Comparison of ENCODE assay signal across 8 cellular contexts in genomic region chr11:64776875-64777274, GRCh38. TPM values are rescaled to one million over a fixed set of nuclear protein-coding genes. Genes with fewer than 3 reads are reported as not detected.
DNase-seq lines count a peak whose midpoint lies in the region; ATAC-seq, FAIRE-seq and TF ChIP-seq lines count a peak whose summit lies in the region.

No MANE protein-coding gene starts in this region.

- H4K91ac ChIP-seq in H1 (replicated peaks; ENCODE audit: insufficient read length, low read length): no peak overlapping the region

- no peak overlapping the region for H4K5ac ChIP-seq in H1 (ENCODE audit: insufficient read length, low read depth, low read length)

- no peak overlapping the region for H2AK5ac ChIP-seq in H1 (ENCODE audit: low read depth, low read length)

- H3K4me3 Mint-ChIP-seq in neural crest cell: peak overlapping the region; percentile 98

- POLR2A ChIA-PET in H1 (lab: Charles Lee; ENCODE audit: partially characterized antibody): interaction anchor here (0.5 to 29.2 kb wide), 12 partner anchors 11 to 535 kb away, joined by 3 to 1087 read pairs (median 4); partner anchors contain the start of genes EHD1, PYGM and RASGRP2

- H2AFZ ChIP-seq in MM.1S (ENCODE audit: low read length) (no peak overlapping the region), H1 (ENCODE audit: low read length) (no peak overlapping the region)

- no peaks in the 10 kb centered on the region for H3K9me2 ChIP-seq in MM.1S (replicated peaks; ENCODE audit: insufficient read depth, low read length)

- no peak for TF ChIP-seq CTCF in MM.1S (IDR thresholded peaks at IDR 0.05; ENCODE audit: low read length)
- no peak for TF ChIP-seq CTCF in H1 (IDR thresholded peaks at IDR 0.05; ENCODE audit: control extremely low read depth in 1 of 3, insufficient read depth in 1 of 3, low read depth in 1 of 3, low read length in 3 of 3)
- TF ChIP-seq CTCF in neural crest cell (conservative IDR thresholded peaks at IDR 0.05): no peak

- H2BK120ac ChIP-seq in H1 (replicated peaks; ENCODE audit: low read depth, low read length): no peak overlapping the region

- no peak overlapping the region for H2BK5ac ChIP-seq in H1 (ENCODE audit: low read depth, low read length)

- no peak overlapping the region for H3K23ac ChIP-seq in H1 (ENCODE audit: insufficient read length)

- no peaks in the 10 kb centered on the region for H3K9me3 Mint-ChIP-seq in neural crest cell

- H4K20me1 ChIP-seq in BLaER1 treated with 17β-estradiol and CSF1 and Interleukin-3, amounts not matched to agents 10 nM and 100 nM: peaks cover 54 to 60% (median 57%) of the 10 kb centered on the region in 11 experiments
- H4K20me1 ChIP-seq in MM.1S (ENCODE audit: insufficient read depth, low read length) (peaks cover 45% of the 10 kb centered on the region), H1 (replicated peaks in 1 of 2; ENCODE audit: control insufficient read depth in 1 of 2, insufficient read depth in 2 of 2, low read length in 2 of 2) (peaks cover 32 to 37% of the 10 kb centered on the region in 2 experiments)

- CTCF ChIA-PET in H1 (lab: Charles Lee; ENCODE audit: partially characterized antibody): interaction anchor here (1.2 to 23.6 kb wide), 4 partner anchors 9 to 72 kb away, joined by 3 to 376 read pairs (median 22); partner anchors contain the start of gene RASGRP2

- H3K14ac ChIP-seq in H1 (ENCODE audit: insufficient read length): no peak overlapping the region

- H3K27me3 ChIP-seq in BLaER1 treated with 17β-estradiol and CSF1 and Interleukin-3, amounts not matched to agents 10 nM and 100 nM: no peaks in the 10 kb centered on the region
- H3K27me3 ChIP-seq in MM.1S (replicated peaks; ENCODE audit: insufficient read depth, low read length): no peaks in the 10 kb centered on the region
- H3K27me3 ChIP-seq in H1 (replicated peaks in 1 of 4; ENCODE audit: control insufficient read depth in 3 of 4, extremely low read depth in 1 of 4, insufficient read depth in 3 of 4, low read length in 3 of 4): no peaks in the 10 kb centered on the region

- no peak for TF ChIP-seq RAD21 in H1 (IDR thresholded peaks at IDR 0.05 in 1 of 2, conservative IDR thresholded peaks at IDR 0.05 in 1 of 2; ENCODE audit: low read depth in 2 of 2, low read length in 2 of 2)

- no peak for DNase-seq in MM.1S
- no peak for DNase-seq in H1 (ENCODE audit: low read depth in 1 of 2, low spot score in 2 of 2)
- DNase-seq in neural crest cell (ENCODE audit: low read depth, low spot score): no peak
- DNase-seq in GM03348 (ENCODE audit: low spot score): no peak
- no peak for DNase-seq in activated CD4-positive, CD25-positive, alpha-beta regulatory T cell (lab: John Stamatoyannopoulos, UW)
- no peak for DNase-seq in NCI-H748 (lab: John Stamatoyannopoulos, UW; ENCODE audit: unreplicated experiment)

- peaks cover 58 to 69% (median 61%) of the 10 kb centered on the region in 10 experiments for H3K4me1 ChIP-seq in BLaER1 treated with 17β-estradiol and CSF1 and Interleukin-3, amounts not matched to agents 10 nM and 100 nM
- peaks cover 39% of the 10 kb centered on the region for H3K4me1 ChIP-seq in MM.1S (ENCODE audit: low read length)
- H3K4me1 ChIP-seq in H1 (replicated peaks in 1 of 4; ENCODE audit: control insufficient read depth in 3 of 4, insufficient read depth in 4 of 4, low read length in 3 of 4): peaks cover 2 to 6% (median 5%) of the 10 kb centered on the region in 4 experiments; a peak in 5 of 7 replicates

- H2BK20ac ChIP-seq in H1 (ENCODE audit: low read length): no peak overlapping the region

- H3K56ac ChIP-seq in H1 (replicated peaks; ENCODE audit: insufficient read length, low read depth, low read length): no peak overlapping the region

- ATAC-seq in HG03378 (IDR thresholded peaks at IDR 0.05; ENCODE audit: unreplicated experiment): no peak

- peaks cover 51 to 57% (median 54%) of the 10 kb centered on the region in 11 experiments for H3K36me3 ChIP-seq in BLaER1 treated with 17β-estradiol and CSF1 and Interleukin-3, amounts not matched to agents 10 nM and 100 nM
- H3K36me3 ChIP-seq in MM.1S (replicated peaks; ENCODE audit: insufficient read depth, low read length) (peaks cover 21% of the 10 kb centered on the region), H1 (ENCODE audit: control insufficient read depth in 2 of 4, insufficient read depth in 4 of 4, low read length in 3 of 4) (peaks cover 40 to 53% (median 50%) of the 10 kb centered on the region in 4 experiments)

- H3K79me2 ChIP-seq in MM.1S (ENCODE audit: low read length) (peaks cover 57% of the 10 kb centered on the region), H1 (ENCODE audit: control insufficient read depth in 1 of 2, insufficient read depth in 2 of 2, low read length in 2 of 2) (peaks cover 30 to 57% of the 10 kb centered on the region in 2 experiments)

- H3K4ac ChIP-seq in H1 (replicated peaks; ENCODE audit: insufficient read length, low read depth, low read length): no peak overlapping the region

- no peak overlapping the region for H2BK12ac ChIP-seq in H1 (ENCODE audit: low read depth, low read length)

- TF ChIP-seq EP300 in H1 (IDR thresholded peaks at IDR 0.05; ENCODE audit: borderline replicate concordance in 1 of 2, low read depth in 2 of 2, low read length in 2 of 2): no peak

- H3K27ac ChIP-seq in BLaER1 treated with 17β-estradiol and CSF1 and Interleukin-3, amounts not matched to agents 10 nM and 100 nM: peak overlapping the region in 10 of 11 experiments; percentile 97 to 100 (median 99); a peak in 19 of 22 replicates
- H3K27ac ChIP-seq in MM.1S (ENCODE audit: low read length): no peak overlapping the region
- H3K27ac ChIP-seq in H1 (ENCODE audit: low read depth, low read length): no peak overlapping the region

- H3F3A ChIP-seq in MM.1S (ENCODE audit: insufficient read depth, low read length): peaks cover 35% of the 10 kb centered on the region

- H3K4me2 ChIP-seq in BLaER1 treated with 17β-estradiol and CSF1 and Interleukin-3, amounts not matched to agents 10 nM and 100 nM: peak overlapping the region; percentile 92 to 98 (median 97)
- peak overlapping the region; percentile 78 for H3K4me2 ChIP-seq in MM.1S (ENCODE audit: low read depth, low read length)
- H3K4me2 ChIP-seq in H1 (ENCODE audit: insufficient read depth in 1 of 2, low read depth in 2 of 2, low read length in 2 of 2): peak overlapping the region; percentile 84 to 92

- H3K4me3 ChIP-seq in BLaER1 treated with 17β-estradiol and CSF1 and Interleukin-3, amounts not matched to agents 10 nM and 100 nM: peak overlapping the region; percentile 71 to 98 (median 92)
- peak overlapping the region; percentile 97 for H3K4me3 ChIP-seq in MM.1S (ENCODE audit: low read length)
- H3K4me3 ChIP-seq in H1 (ENCODE audit: extremely low read depth in 1 of 4, insufficient read depth in 2 of 4, low read depth in 3 of 4, low read length in 4 of 4): peak overlapping the region; percentile 69 to 99 (median 95)

- peaks cover 9% of the 10 kb centered on the region for H3K23me2 ChIP-seq in H1 (ENCODE audit: low read depth, low read length)

- H3K9me3 ChIP-seq in BLaER1 treated with 17β-estradiol and CSF1 and Interleukin-3, amounts not matched to agents 10 nM and 100 nM (replicated peaks in 1 of 11): no peaks in the 10 kb centered on the region
- no peaks in the 10 kb centered on the region for H3K9me3 ChIP-seq in MM.1S (replicated peaks; ENCODE audit: insufficient read depth, low read length)
- no peaks in the 10 kb centered on the region for H3K9me3 ChIP-seq in H1 (ENCODE audit: insufficient read depth in 2 of 2, low read depth in 1 of 2, low read length in 1 of 2)

- 77% methylated on average over 3 of the region's 3 CpGs; no CpG with 5 or more reads in 1 of the 2 experiments for WGBS in H1 (ENCODE audit: extremely low coverage in 1 of 2, insufficient coverage in 1 of 2, insufficient read length in 1 of 2, insufficient replicate concordance in 2 of 2, low coverage in 1 of 2, low lambda C conversion rate in 2 of 2, missing lambda C conversion rate in 1 of 2), 2 experiments

- peaks cover 38% of the 10 kb centered on the region for H3K36me3 Mint-ChIP-seq in neural crest cell (ENCODE audit: low read depth)

- no peak overlapping the region for H4K8ac ChIP-seq in H1 (ENCODE audit: extremely low read depth, insufficient read depth, low read length)

- no peak overlapping the region for H3K18ac ChIP-seq in H1 (ENCODE audit: extremely low read depth, low read length)

- TF ChIP-seq POLR2A in H1 (IDR thresholded peaks at IDR 0.05; ENCODE audit: control extremely low read depth in 1 of 2, low read depth in 2 of 2, low read length in 2 of 2): no peak

- H3K4me1 Mint-ChIP-seq in neural crest cell: peaks cover 58% of the 10 kb centered on the region

- peaks cover 5% of the 10 kb centered on the region for H3K27me3 Mint-ChIP-seq in neural crest cell (ENCODE audit: low read depth)

- peak overlapping the region; percentile 96 to 100 (median 99) for H3K9ac ChIP-seq in BLaER1 treated with 17β-estradiol and CSF1 and Interleukin-3, amounts not matched to agents 10 nM and 100 nM
- H3K9ac ChIP-seq in MM.1S (ENCODE audit: low read length) (peak overlapping the region; percentile 68; the same call in 1 of the 2 replicates), H1 (replicated peaks in 1 of 4; ENCODE audit: extremely low read depth in 1 of 4, low read depth in 3 of 4, low read length in 3 of 4) (peak overlapping the region; percentile 34 to 65 (median 50); a peak in 5 of 7 replicates)

- H3K79me1 ChIP-seq in H1 (ENCODE audit: low read depth, low read length): peaks cover 9% of the 10 kb centered on the region

- no peak for FAIRE-seq in H1 (lab: Jason Lieb, UNC)

- H3K27ac Mint-ChIP-seq in neural crest cell (ENCODE audit: unreplicated experiment): peak overlapping the region; percentile 79

- no peak overlapping the region for H2BK15ac ChIP-seq in H1 (ENCODE audit: low read length)

RNA-seq across cellular contexts. Expression of gene SF1, which starts 1.5 kb away (rescaled TPM):
- 353 and 365 TPM in 2 replicates for total RNA-seq in H1 (2021; fragmentation: NEBNext Ultra II Directional; extraction: Animal tissue kit (Norgen Biotek cat#: 25700))
- 72.7 and 110 TPM in 2 replicates for polyA plus RNA-seq in H1 (2011; rRNA removed)
- 70.0 TPM for polyA plus RNA-seq in H1 (2011; cell fraction: cytosol; rRNA removed)
- polyA plus RNA-seq in H1 (2011; cell fraction: nucleus; rRNA removed): 197 TPM
- polyA plus RNA-seq in H1 (2012, experiment 1 of 2): 259 to 328 TPM (median 273 TPM) in 4 replicates
- 150 TPM for polyA plus RNA-seq in H1 (2012, experiment 2 of 2)
- 194 TPM for polyA plus RNA-seq in H1 (2013, experiment 1 of 2)
- polyA plus RNA-seq in H1 (2013, experiment 2 of 2): 181 TPM
- 75.9 and 88.7 TPM in 2 replicates for polyA minus RNA-seq in H1 (2011; rRNA and poly(A)+ RNA removed)
- polyA minus RNA-seq in H1 (2011; cell fraction: cytosol; rRNA and poly(A)+ RNA removed): 107 TPM
- polyA minus RNA-seq in H1 (2011; cell fraction: nucleus; rRNA and poly(A)+ RNA removed): 210 TPM
- total RNA-seq in neural crest cell: 578 and 592 TPM in 2 replicates

RNA-seq across cellular contexts. Expression of gene PYGM, which starts 17.1 kb away (rescaled TPM):
- total RNA-seq in H1 (2021; fragmentation: NEBNext Ultra II Directional; extraction: Animal tissue kit (Norgen Biotek cat#: 25700)): 9.6 and 9.7 TPM in 2 replicates
- 10.0 and 15.2 TPM in 2 replicates for polyA plus RNA-seq in H1 (2011; rRNA removed)
- polyA plus RNA-seq in H1 (2011; cell fraction: cytosol; rRNA removed): 10.4 TPM
- 20.9 TPM for polyA plus RNA-seq in H1 (2011; cell fraction: nucleus; rRNA removed)
- 9.2 to 15.4 TPM (median 13.0 TPM) in 4 replicates for polyA plus RNA-seq in H1 (2012, experiment 1 of 2)
- polyA plus RNA-seq in H1 (2012, experiment 2 of 2): 11.5 TPM
- polyA plus RNA-seq in H1 (2013, experiment 1 of 2): 6.9 TPM
- polyA plus RNA-seq in H1 (2013, experiment 2 of 2): 6.3 TPM
- 13.2 and 16.4 TPM in 2 replicates for polyA minus RNA-seq in H1 (2011; rRNA and poly(A)+ RNA removed)
- polyA minus RNA-seq in H1 (2011; cell fraction: cytosol; rRNA and poly(A)+ RNA removed): 12.3 TPM
- 5.4 TPM for polyA minus RNA-seq in H1 (2011; cell fraction: nucleus; rRNA and poly(A)+ RNA removed)
- total RNA-seq in neural crest cell: 1.2 TPM in 2 replicates

RNA-seq across cellular contexts. Expression of gene MAP4K2, which starts 26.1 kb away (rescaled TPM):
- 20.7 and 24.0 TPM in 2 replicates for total RNA-seq in H1 (2021; fragmentation: NEBNext Ultra II Directional; extraction: Animal tissue kit (Norgen Biotek cat#: 25700))
- polyA plus RNA-seq in H1 (2011; rRNA removed): 20.1 and 25.3 TPM in 2 replicates
- 22.2 TPM for polyA plus RNA-seq in H1 (2011; cell fraction: cytosol; rRNA removed)
- 54.2 TPM for polyA plus RNA-seq in H1 (2011; cell fraction: nucleus; rRNA removed)
- polyA plus RNA-seq in H1 (2012, experiment 1 of 2): 14.0 to 19.1 TPM (median 15.9 TPM) in 4 replicates
- 12.9 TPM for polyA plus RNA-seq in H1 (2012, experiment 2 of 2)
- 11.2 TPM for polyA plus RNA-seq in H1 (2013, experiment 1 of 2)
- 12.0 TPM for polyA plus RNA-seq in H1 (2013, experiment 2 of 2)
- polyA minus RNA-seq in H1 (2011; rRNA and poly(A)+ RNA removed): 18.5 and 20.3 TPM in 2 replicates
- polyA minus RNA-seq in H1 (2011; cell fraction: cytosol; rRNA and poly(A)+ RNA removed): 11.0 TPM
- 11.6 TPM for polyA minus RNA-seq in H1 (2011; cell fraction: nucleus; rRNA and poly(A)+ RNA removed)
- 13.1 and 14.6 TPM in 2 replicates for total RNA-seq in neural crest cell

RNA-seq across cellular contexts. Expression of gene RASGRP2, which starts 32.9 kb away (rescaled TPM):
- total RNA-seq in H1 (2021; fragmentation: NEBNext Ultra II Directional; extraction: Animal tissue kit (Norgen Biotek cat#: 25700)): 37.9 and 40.6 TPM in 2 replicates
- polyA plus RNA-seq in H1 (2011; rRNA removed): 45.7 and 50.4 TPM in 2 replicates
- 41.1 TPM for polyA plus RNA-seq in H1 (2011; cell fraction: cytosol; rRNA removed)
- polyA plus RNA-seq in H1 (2011; cell fraction: nucleus; rRNA removed): 127 TPM
- polyA plus RNA-seq in H1 (2012, experiment 1 of 2): 30.1 to 58.0 TPM (median 54.6 TPM) in 4 replicates
- polyA plus RNA-seq in H1 (2012, experiment 2 of 2): 31.1 TPM
- polyA plus RNA-seq in H1 (2013, experiment 1 of 2): 33.0 TPM
- 34.6 TPM for polyA plus RNA-seq in H1 (2013, experiment 2 of 2)
- 14.8 and 18.9 TPM in 2 replicates for polyA minus RNA-seq in H1 (2011; rRNA and poly(A)+ RNA removed)
- 12.3 TPM for polyA minus RNA-seq in H1 (2011; cell fraction: cytosol; rRNA and poly(A)+ RNA removed)
- polyA minus RNA-seq in H1 (2011; cell fraction: nucleus; rRNA and poly(A)+ RNA removed): 24.8 TPM
- total RNA-seq in neural crest cell: 0.93 and 1.5 TPM in 2 replicates

RNA-seq across cellular contexts. Expression of gene MEN1, which starts 33.5 kb away (rescaled TPM):
- total RNA-seq in H1 (2021; fragmentation: NEBNext Ultra II Directional; extraction: Animal tissue kit (Norgen Biotek cat#: 25700)): 56.3 and 56.9 TPM in 2 replicates
- polyA plus RNA-seq in H1 (2011; rRNA removed): 47.2 and 78.5 TPM in 2 replicates
- 43.0 TPM for polyA plus RNA-seq in H1 (2011; cell fraction: cytosol; rRNA removed)
- polyA plus RNA-seq in H1 (2011; cell fraction: nucleus; rRNA removed): 97.2 TPM
- polyA plus RNA-seq in H1 (2012, experiment 1 of 2): 37.5 to 59.8 TPM (median 54.2 TPM) in 4 replicates
- polyA plus RNA-seq in H1 (2012, experiment 2 of 2): 53.7 TPM
- 63.6 TPM for polyA plus RNA-seq in H1 (2013, experiment 1 of 2)
- polyA plus RNA-seq in H1 (2013, experiment 2 of 2): 66.9 TPM
- 22.9 and 27.9 TPM in 2 replicates for polyA minus RNA-seq in H1 (2011; rRNA and poly(A)+ RNA removed)
- polyA minus RNA-seq in H1 (2011; cell fraction: cytosol; rRNA and poly(A)+ RNA removed): 32.7 TPM
- 27.2 TPM for polyA minus RNA-seq in H1 (2011; cell fraction: nucleus; rRNA and poly(A)+ RNA removed)
- total RNA-seq in neural crest cell: 54.8 and 57.9 TPM in 2 replicates

Comparison
In these comparisons a context has a peak if more than half of its experiments do, and no peak if none do; other contexts are left out.
1. H3K27ac ChIP-seq: peak in BLaER1 treated with 17β-estradiol and CSF1 and Interleukin-3, amounts not matched to agents 10 nM and 100 nM (10 of 11); none in MM.1S (single experiment) and H1 (single experiment).
2. Peak in every context shown above with its lines, with median percentiles within 50 percentile points of each other: H3K4me2 ChIP-seq, H3K4me3 ChIP-seq and H3K9ac ChIP-seq.